22 cellular contexts compared by ENCODE assay signal in the genomic region with DNA sequence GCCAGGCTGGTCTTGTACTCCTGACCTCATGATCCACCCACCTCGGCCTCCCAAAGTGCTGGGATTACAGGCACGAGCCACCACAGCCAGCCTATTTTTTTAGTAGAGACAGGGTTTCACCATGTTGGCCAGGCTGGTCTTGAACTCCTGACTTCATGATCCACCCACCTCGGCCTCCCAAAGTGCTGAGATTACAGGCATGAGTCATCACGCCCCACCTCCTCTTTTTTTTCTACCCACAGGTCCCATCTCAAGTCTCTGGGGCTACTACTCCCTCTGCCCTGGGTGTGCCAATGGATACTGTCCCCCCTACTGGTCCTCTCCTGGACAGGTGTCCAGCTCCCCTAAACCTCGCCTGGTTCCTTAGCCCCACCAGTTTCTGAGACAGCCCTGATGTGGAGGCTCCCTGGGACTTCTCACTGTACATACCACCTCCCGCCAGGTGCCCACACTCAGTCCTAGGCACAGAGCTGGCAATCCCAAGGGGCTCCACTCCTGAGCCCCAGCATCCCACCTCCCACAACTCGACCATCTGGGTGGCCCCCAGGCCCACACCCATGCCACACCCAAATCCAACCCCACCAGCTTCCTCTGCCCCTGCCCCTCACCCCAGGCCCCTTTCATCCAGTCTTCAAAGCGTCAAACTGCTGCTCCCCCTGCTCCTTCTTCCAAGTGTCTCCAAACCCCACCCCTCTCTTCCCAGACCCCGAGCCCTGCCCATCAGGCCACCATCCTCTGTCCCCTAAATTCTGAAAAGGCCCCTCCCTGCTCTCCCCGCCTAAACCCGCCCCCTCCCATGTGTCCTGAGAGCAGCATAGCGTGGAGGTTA. TPM values are rescaled to one million over a fixed set of nuclear protein-coding genes. Genes with fewer than 3 reads are reported as not detected.
DNase-seq lines count a peak whose midpoint lies in the region; ATAC-seq, FAIRE-seq and TF ChIP-seq lines count a peak whose summit lies in the region.
"Had no signal": no experiment of that assay in that cellular context is flagged by ENCODE, and none has a peak within 500 bp of the region (broad histone marks: within the 10 kb centered on the region; RNA-seq: fewer than 3 reads in every experiment).

No MANE protein-coding gene starts in this region.

- ATAC-seq in stimulated activated naive CD8-positive, alpha-beta T cell treated with anti-CD3 and anti-CD28 coated beads, Interleukin-15, Interleukin-2, amounts not matched to agents 100 U/mL and 50 U/mL, for 24 hours, result no peak
- no peak for ATAC-seq in activated CD8-positive, alpha-beta T cell treated with anti-CD3 and anti-CD28 coated beads, Interleukin-2, amount 10 ng/mL, durations not matched to agents 7 days and 5 days
- no peak for ATAC-seq in activated CD4-positive, CD25-positive, alpha-beta regulatory T cell treated with anti-CD3 and anti-CD28 coated beads, Interleukin-2, amount 50 U/mL, for 24 hours
- ATAC-seq: activated naive CD4-positive, alpha-beta T cell treated with anti-CD3 and anti-CD28 coated beads, Interleukin-2, amount 50 U/mL, for 72 hours had no signal

- no peaks in the 10 kb centered on the region for H3K36me3 Mint-ChIP-seq in stimulated activated naive CD8-positive, alpha-beta T cell treated with anti-CD3 and anti-CD28 coated beads, Interleukin-15, Interleukin-2, amounts not matched to agents 100 ng/mL and 50 ng/mL, for 24 hours (ENCODE audit: low read depth)
- H3K36me3 Mint-ChIP-seq in activated CD8-positive, alpha-beta T cell treated with anti-CD3 and anti-CD28 coated beads, Interleukin-2, amount 10 ng/mL, durations not matched to agents 7 days and 5 days (ENCODE audit: low read depth), result no peaks in the 10 kb centered on the region
- H3K36me3 Mint-ChIP-seq in nephron progenitor cell (ENCODE audit: low read depth), result no peaks in the 10 kb centered on the region
- H3K36me3 Mint-ChIP-seq: activated naive CD4-positive, alpha-beta T cell treated with anti-CD3 and anti-CD28 coated beads, Interleukin-2, amount 50 U/mL, for 72 hours; IgD-negative memory B cell had no signal

- no peaks in the 10 kb centered on the region for H3K4me1 ChIP-seq in BE2C

- peak overlapping the region; percentile 47 for H3K27ac Mint-ChIP-seq in stimulated activated naive CD8-positive, alpha-beta T cell treated with anti-CD3 and anti-CD28 coated beads, Interleukin-15, Interleukin-2, amounts not matched to agents 100 ng/mL and 50 ng/mL, for 24 hours
- H3K27ac Mint-ChIP-seq in activated CD8-positive, alpha-beta T cell treated with anti-CD3 and anti-CD28 coated beads, Interleukin-2, amount 10 ng/mL, durations not matched to agents 7 days and 5 days, result peak overlapping the region; percentile 40
- H3K27ac Mint-ChIP-seq in nephron progenitor cell, result peak overlapping the region; percentile 29
- H3K27ac Mint-ChIP-seq: CD4-positive, alpha-beta T cell had no signal

- TF ChIP-seq CTCF in nephron progenitor cell (IDR thresholded peaks at IDR 0.05) (no peak), BE2C (IDR thresholded peaks at IDR 0.05; ENCODE audit: low read depth, low read length) (no peak)

- no peak overlapping the region for H3K4me3 ChIP-seq in BE2C (ENCODE audit: low read depth, low read length)
- H3K4me3 ChIP-seq: testis had no signal

- no peaks in the 10 kb centered on the region for H3K36me3 ChIP-seq in BE2C
- H3K36me3 ChIP-seq: neutrophil had no signal

- DNase-seq in stimulated activated naive CD8-positive, alpha-beta T cell treated with anti-CD3 and anti-CD28 coated beads, Interleukin-15, Interleukin-2, amounts not matched to agents 100 U/mL and 50 U/mL, for 24 hours, result no peak
- DNase-seq in activated CD8-positive, alpha-beta T cell treated with anti-CD3 and anti-CD28 coated beads, Interleukin-2, amount 10 ng/mL, durations not matched to agents 7 days and 5 days, result no peak
- DNase-seq in nephron progenitor cell (no peak), GM19239 (ENCODE audit: insufficient read length, low spot score) (no peak), BE2C (no peak)
- DNase-seq: CD4-positive, alpha-beta T cell; dermis blood vessel endothelial cell; glutamatergic neuron; NCI-H1092 treated with DMSO at 0.1 percent for 48 hours; NCI-H1930; NCI-H526; stimulated activated CD4-positive, alpha-beta T cell treated with anti-CD3 and anti-CD28 coated beads, Interleukin-1b, Interleukin-23, amount 100 ng/mL, for 48 hours; T-helper 2 cell; testis had no signal

- POLR2A ChIA-PET in activated CD8-positive, alpha-beta T cell treated with anti-CD3 and anti-CD28 coated beads, Interleukin-2, amount 10 ng/mL, durations not matched to agents 7 days and 5 days (lab: Charles Lee), result no interaction called here

- no peak overlapping the region for H3K4me3 Mint-ChIP-seq in stimulated activated naive CD8-positive, alpha-beta T cell treated with anti-CD3 and anti-CD28 coated beads, Interleukin-15, Interleukin-2, amounts not matched to agents 100 ng/mL and 50 ng/mL, for 24 hours
- H3K4me3 Mint-ChIP-seq in activated CD8-positive, alpha-beta T cell treated with anti-CD3 and anti-CD28 coated beads, Interleukin-2, amount 10 ng/mL, durations not matched to agents 7 days and 5 days, result no peak overlapping the region
- H3K4me3 Mint-ChIP-seq in nephron progenitor cell, result no peak overlapping the region
- H3K4me3 Mint-ChIP-seq: CD4-positive, alpha-beta T cell; central memory CD8-positive, alpha-beta T cell; IgD-negative memory B cell had no signal

- peaks cover 98% of the 10 kb centered on the region for H3K4me1 Mint-ChIP-seq in stimulated activated naive CD8-positive, alpha-beta T cell treated with anti-CD3 and anti-CD28 coated beads, Interleukin-15, Interleukin-2, amounts not matched to agents 100 ng/mL and 50 ng/mL, for 24 hours (ENCODE audit: low read depth)
- H3K4me1 Mint-ChIP-seq in activated CD8-positive, alpha-beta T cell treated with anti-CD3 and anti-CD28 coated beads, Interleukin-2, amount 10 ng/mL, durations not matched to agents 7 days and 5 days (ENCODE audit: low read depth), result peaks cover 54% of the 10 kb centered on the region
- peaks cover 22% of the 10 kb centered on the region for H3K4me1 Mint-ChIP-seq in nephron progenitor cell

- FAIRE-seq in GM19239 (lab: Jason Lieb, UNC), result no peak

- CTCF ChIA-PET in activated CD8-positive, alpha-beta T cell treated with anti-CD3 and anti-CD28 coated beads, Interleukin-2, amount 10 ng/mL, durations not matched to agents 7 days and 5 days (lab: Charles Lee), result interaction anchor here (0.8 to 17.6 kb wide), 4 partner anchors 22 to 252 kb away, joined by 3 to 677 read pairs (median 62); partner anchors contain the start of gene SEMA7A

- H3K9me3 ChIP-seq in BE2C, result no peaks in the 10 kb centered on the region
- H3K9me3 ChIP-seq: neutrophil, testis had no signal

- no peaks in the 10 kb centered on the region for H3K27me3 ChIP-seq in BE2C
- H3K27me3 ChIP-seq: testis had no signal

- H3K27me3 Mint-ChIP-seq in stimulated activated naive CD8-positive, alpha-beta T cell treated with anti-CD3 and anti-CD28 coated beads, Interleukin-15, Interleukin-2, amounts not matched to agents 100 ng/mL and 50 ng/mL, for 24 hours, result no peaks in the 10 kb centered on the region
- H3K27me3 Mint-ChIP-seq in activated CD8-positive, alpha-beta T cell treated with anti-CD3 and anti-CD28 coated beads, Interleukin-2, amount 10 ng/mL, durations not matched to agents 7 days and 5 days (ENCODE audit: low read depth), result no peaks in the 10 kb centered on the region
- peaks cover 10% of the 10 kb centered on the region for H3K27me3 Mint-ChIP-seq in nephron progenitor cell (ENCODE audit: low read depth, poor library complexity)
- H3K27me3 Mint-ChIP-seq: CD4-positive, alpha-beta T cell; central memory CD8-positive, alpha-beta T cell; IgD-negative memory B cell had no signal

- H3K9me3 Mint-ChIP-seq in stimulated activated naive CD8-positive, alpha-beta T cell treated with anti-CD3 and anti-CD28 coated beads, Interleukin-15, Interleukin-2, amounts not matched to agents 100 ng/mL and 50 ng/mL, for 24 hours, result no peaks in the 10 kb centered on the region
- H3K9me3 Mint-ChIP-seq in activated CD8-positive, alpha-beta T cell treated with anti-CD3 and anti-CD28 coated beads, Interleukin-2, amount 10 ng/mL, durations not matched to agents 7 days and 5 days (ENCODE audit: insufficient read depth), result no peaks in the 10 kb centered on the region
- H3K9me3 Mint-ChIP-seq in nephron progenitor cell, result no peaks in the 10 kb centered on the region
- H3K9me3 Mint-ChIP-seq: activated naive CD4-positive, alpha-beta T cell treated with anti-CD3 and anti-CD28 coated beads, Interleukin-2, amount 50 U/mL, for 72 hours; CD4-positive, alpha-beta T cell; central memory CD8-positive, alpha-beta T cell; IgD-negative memory B cell had no signal

RNA-seq across cellular contexts. Expression of gene CYP11A1, which starts 13.1 kb away (rescaled TPM):
- not detected for total RNA-seq in activated CD8-positive, alpha-beta T cell treated with anti-CD3 and anti-CD28 coated beads, Interleukin-2, amount 10 ng/mL, durations not matched to agents 7 days and 5 days
- not detected for polyA plus RNA-seq in BE2C (2012; ENCODE audit: insufficient read depth, insufficient read length, low read depth)
- total RNA-seq: CD4-positive, alpha-beta T cell; dermis blood vessel endothelial cell; lung microvascular endothelial cell; RPMI7951 had no signal
- polyA plus RNA-seq: IgD-negative memory B cell had no signal

RNA-seq across cellular contexts. Expression of gene SEMA7A, which starts 53.2 kb away (rescaled TPM):
- total RNA-seq in activated CD8-positive, alpha-beta T cell treated with anti-CD3 and anti-CD28 coated beads, Interleukin-2, amount 10 ng/mL, durations not matched to agents 7 days and 5 days, result 10 to 100 TPM; 16.1 to 16.9 TPM
- 2.8 TPM for polyA plus RNA-seq in BE2C (2012; ENCODE audit: insufficient read depth, insufficient read length, low read depth)
